In the genomic region with DNA sequence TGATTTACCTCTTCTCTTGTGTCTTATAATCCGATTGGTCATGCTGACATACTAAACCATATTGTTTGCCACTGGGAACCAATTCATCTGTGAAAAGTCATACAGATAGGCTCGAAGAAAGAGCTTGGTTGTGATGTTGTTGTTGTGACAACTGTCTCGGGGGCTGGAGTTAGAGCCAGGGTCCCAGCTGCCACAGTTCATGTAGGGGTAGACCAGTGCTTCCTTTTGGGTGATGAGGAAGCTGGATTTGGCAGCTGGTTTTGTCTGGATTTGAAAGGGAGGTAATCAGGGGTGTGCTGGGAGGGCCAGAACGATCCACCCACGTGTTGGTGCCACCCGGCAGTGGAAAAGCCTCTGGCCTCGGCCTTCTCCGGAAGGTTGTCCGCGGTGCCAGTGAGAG, we compare ENCODE assay signal across 22 cellular contexts.
A peak's percentile ranks its signal among the peaks of the same experiment; 100 is the strongest.
DNase-seq lines count a peak whose midpoint lies in the region; ATAC-seq lines count a peak whose summit lies in the region.
"Had no signal": no experiment of that assay in that cellular context is flagged by ENCODE, and none has a peak within 500 bp of the region (broad histone marks: within the 10 kb centered on the region; RNA-seq: fewer than 3 reads in every experiment).

No MANE protein-coding gene starts in this region.

- H3K4ac ChIP-seq in trophoblast cell (ENCODE audit: low read depth, low read length), result no peak overlapping the region

- no peaks in the 10 kb centered on the region for H3K9me3 ChIP-seq in trophoblast cell (ENCODE audit: insufficient read depth, low read depth, low read length)
- H3K9me3 ChIP-seq: BE2C, BLaER1 had no signal

- no peak overlapping the region for H3K23ac ChIP-seq in trophoblast cell (ENCODE audit: low read length)

- peaks cover 2% of the 10 kb centered on the region for H3K27me3 ChIP-seq in trophoblast cell (ENCODE audit: insufficient read depth, low read length)
- H3K27me3 ChIP-seq: BE2C, BLaER1 had no signal

- peak overlapping the region; percentile 72 for H2AK5ac ChIP-seq in trophoblast cell (ENCODE audit: low read length)

- no peak overlapping the region for H3K4me3 ChIP-seq in trophoblast cell (ENCODE audit: low read depth, low read length)
- H3K4me3 ChIP-seq: BLaER1, GM12878 had no signal

- WGBS in trophoblast cell (ENCODE audit: extremely low coverage, insufficient coverage, insufficient read length), result no CpG with 5 or more reads among the region's 10 CpGs

- ATAC-seq in esophagus mucosa, result no peak
- ATAC-seq in GM21367 (IDR thresholded peaks at IDR 0.05; ENCODE audit: unreplicated experiment), result no peak
- ATAC-seq: GM12878 had no signal

- peaks cover 2% of the 10 kb centered on the region for H3K79me2 ChIP-seq in trophoblast cell (ENCODE audit: control insufficient read depth, insufficient read depth, low read length, poor library complexity)

- peak overlapping the region; percentile 74 for H4K8ac ChIP-seq in trophoblast cell (ENCODE audit: low read depth, low read length)

- no peak overlapping the region for H3K27ac ChIP-seq in trophoblast cell (ENCODE audit: low read depth, low read length)
- H3K27ac ChIP-seq: BLaER1 had no signal

- H2BK12ac ChIP-seq in trophoblast cell (ENCODE audit: low read length), result peak overlapping the region; percentile 92

- no peak overlapping the region for H2AFZ ChIP-seq in trophoblast cell (ENCODE audit: insufficient read depth, low read length, poor library complexity)

- H3K9ac ChIP-seq in trophoblast cell (ENCODE audit: low read length), result no peak overlapping the region
- H3K9ac ChIP-seq: BLaER1 had no signal

- H2BK120ac ChIP-seq in trophoblast cell (ENCODE audit: insufficient read depth, low read length, poor library complexity), result peak overlapping the region; percentile 58

- DNase-seq in SK-N-DZ (ENCODE audit: low spot score) (peak; percentile 42), trophoblast cell (no peak), pons (ENCODE audit: low spot score) (no peak)
- DNase-seq: 8988T; ACHN; BE2C; C1 segment of cervical spinal cord; CD4-positive, alpha-beta memory T cell; CD4-positive, CD25-positive, alpha-beta regulatory T cell; CD8-positive, alpha-beta memory T cell; COR-L47; DMS 273 treated with DMSO at 0.1 percent for 48 hours; DMS153; DMS53; DMS79; DND-41; EL; GDM1 had no signal

- H3K18ac ChIP-seq in trophoblast cell (ENCODE audit: low read length), result peak overlapping the region; percentile 51

- H3K4me2 ChIP-seq in trophoblast cell (ENCODE audit: low read length), result no peak overlapping the region
- H3K4me2 ChIP-seq: BLaER1 had no signal

- no peak overlapping the region for H2BK5ac ChIP-seq in trophoblast cell (ENCODE audit: low read depth, low read length, poor library complexity)

- H3K79me1 ChIP-seq in trophoblast cell (ENCODE audit: low read length), result peaks cover 14% of the 10 kb centered on the region

- no peaks in the 10 kb centered on the region for H3K36me3 ChIP-seq in trophoblast cell (ENCODE audit: control insufficient read depth in 1 of 2, insufficient read depth in 2 of 2, low read length in 2 of 2)
- H3K36me3 ChIP-seq: BE2C, BLaER1 had no signal

- peak overlapping the region; percentile 83 for H4K91ac ChIP-seq in trophoblast cell (ENCODE audit: low read depth, low read length)

- peaks cover 8% of the 10 kb centered on the region in 2 experiments for H3K4me1 ChIP-seq in trophoblast cell (ENCODE audit: control insufficient read depth in 1 of 2, insufficient read depth in 2 of 2, low read length in 2 of 2)
- H3K4me1 ChIP-seq: BE2C, BLaER1 had no signal

- peak overlapping the region; percentile 62 for H3K14ac ChIP-seq in trophoblast cell (ENCODE audit: low read length)

- no peak overlapping the region for H4K12ac ChIP-seq in trophoblast cell (ENCODE audit: low read depth, low read length)
